19 cellular contexts compared by ENCODE assay signal in the genomic region with DNA sequence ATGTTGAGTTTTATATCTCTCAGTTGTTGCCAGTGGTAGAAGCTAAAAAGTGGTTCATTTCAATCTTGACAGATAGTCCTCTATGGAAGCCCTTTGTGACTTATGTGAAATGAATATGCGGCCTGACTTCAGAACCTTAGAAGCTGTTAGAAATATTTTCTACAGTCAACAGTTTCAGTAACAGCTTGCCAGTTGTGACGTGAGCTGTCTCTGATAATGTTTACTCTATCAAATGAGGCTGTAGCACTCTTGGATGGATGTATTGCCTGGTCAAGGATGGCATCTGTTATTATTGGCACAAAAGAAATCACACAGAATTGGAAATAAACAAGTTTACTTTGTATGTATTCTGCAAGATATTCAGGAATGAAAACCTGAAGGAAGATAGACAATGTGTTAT. TPM values are rescaled to one million over a fixed set of nuclear protein-coding genes. Genes with fewer than 3 reads are reported as not detected.
"Had no signal": no experiment of that assay in that cellular context is flagged by ENCODE, and none has a peak within 500 bp of the region (broad histone marks: within the 10 kb centered on the region; RNA-seq: fewer than 3 reads in every experiment).

No MANE protein-coding gene starts in this region.

- H3K27me3 ChIP-seq: hepatocyte, spleen, testis, vagina had no signal

- H3K9me3 Mint-ChIP-seq: activated B cell treated with CpG ODN at 0.5 μM for 24 hours; activated naive CD8-positive, alpha-beta T cell treated with anti-CD3 and anti-CD28 coated beads for 36 hours; activated T-cell treated with anti-CD3 and anti-CD28 coated beads, Interleukin-2, amount 50 U/mL, for 24 hours; type B pancreatic cell had no signal

- H3K4me3 ChIP-seq: hepatocyte, spleen, testis, vagina had no signal

- H3K27me3 Mint-ChIP-seq: activated B cell treated with CpG ODN at 0.5 μM for 24 hours; activated CD4-positive, alpha-beta T cell treated with anti-CD3 and anti-CD28 coated beads for 36 hours; activated naive CD8-positive, alpha-beta T cell treated with anti-CD3 and anti-CD28 coated beads for 36 hours; activated T-cell treated with anti-CD3 and anti-CD28 coated beads, Interleukin-2, amount 50 U/mL, for 24 hours; type B pancreatic cell had no signal

- H3K27ac Mint-ChIP-seq: activated B cell treated with CpG ODN at 0.5 μM for 24 hours; activated CD4-positive, alpha-beta T cell treated with anti-CD3 and anti-CD28 coated beads for 36 hours; activated naive CD8-positive, alpha-beta T cell treated with anti-CD3 and anti-CD28 coated beads for 36 hours; activated T-cell treated with anti-CD3 and anti-CD28 coated beads, Interleukin-2, amount 50 U/mL, for 24 hours; natural killer cell; type B pancreatic cell had no signal

- H3K36me3 Mint-ChIP-seq: activated naive CD8-positive, alpha-beta T cell treated with anti-CD3 and anti-CD28 coated beads for 36 hours; natural killer cell had no signal

- H3K4me3 Mint-ChIP-seq: activated B cell treated with CpG ODN at 0.5 μM for 24 hours; activated CD4-positive, alpha-beta T cell treated with anti-CD3 and anti-CD28 coated beads for 36 hours; activated naive CD8-positive, alpha-beta T cell treated with anti-CD3 and anti-CD28 coated beads for 36 hours; activated T-cell treated with anti-CD3 and anti-CD28 coated beads, Interleukin-2, amount 50 U/mL, for 24 hours; natural killer cell; type B pancreatic cell had no signal

- ATAC-seq: activated CD4-positive, alpha-beta T cell treated with anti-CD3 and anti-CD28 coated beads for 36 hours; natural killer cell had no signal

- H3K9me3 ChIP-seq: spleen, testis, vagina had no signal

- DNase-seq: activated B cell treated with CpG ODN at 0.5 μM for 24 hours; activated CD4-positive, alpha-beta T cell treated with anti-CD3 and anti-CD28 coated beads for 36 hours; activated CD4-positive, alpha-beta T cell treated with anti-CD3 and anti-CD28 coated beads, Interleukin-2, amount 50 U/mL, for 4 hours; activated CD8-positive, alpha-beta memory T cell treated with anti-CD3 and anti-CD28 coated beads for 24 hours; activated CD8-positive, alpha-beta memory T cell treated with anti-CD3 and anti-CD28 coated beads, Interleukin-2, amount 50 U/mL, for 4 hours; activated naive CD4-positive, alpha-beta T cell treated with Interleukin-2 at 50 U/mL for 16 hours; activated naive CD8-positive, alpha-beta T cell treated with anti-CD3 and anti-CD28 coated beads for 36 hours; activated T-cell treated with anti-CD3 and anti-CD28 coated beads, Interleukin-2, amount 50 U/mL, for 24 hours; foreskin fibroblast; midbrain; natural killer cell; retina; spleen; stimulated activated CD4-positive, alpha-beta T cell treated with anti-CD3 and anti-CD28 coated beads, Interleukin-4, amount 100 ng/mL, for 1 hour; stimulated activated naive CD4-positive, alpha-beta T cell; testis had no signal

- H3K4me1 ChIP-seq: spleen, testis, vagina had no signal

- H3K27ac ChIP-seq: hepatocyte, spleen, testis, vagina had no signal

- H3K36me3 ChIP-seq: spleen, vagina had no signal

- H3K4me1 Mint-ChIP-seq: activated B cell treated with CpG ODN at 0.5 μM for 24 hours; activated CD4-positive, alpha-beta T cell treated with anti-CD3 and anti-CD28 coated beads for 36 hours; activated naive CD8-positive, alpha-beta T cell treated with anti-CD3 and anti-CD28 coated beads for 36 hours; natural killer cell had no signal

RNA-seq across cellular contexts. Expression of gene SNX7, which starts 31.9 kb away (rescaled TPM):
- total RNA-seq: activated B cell treated with CpG ODN at 0.5 μM for 24 hours; activated naive CD8-positive, alpha-beta T cell treated with anti-CD3 and anti-CD28 coated beads for 36 hours had no signal
